Comparison of ENCODE assay signal across 9 cellular contexts in the genomic region with DNA sequence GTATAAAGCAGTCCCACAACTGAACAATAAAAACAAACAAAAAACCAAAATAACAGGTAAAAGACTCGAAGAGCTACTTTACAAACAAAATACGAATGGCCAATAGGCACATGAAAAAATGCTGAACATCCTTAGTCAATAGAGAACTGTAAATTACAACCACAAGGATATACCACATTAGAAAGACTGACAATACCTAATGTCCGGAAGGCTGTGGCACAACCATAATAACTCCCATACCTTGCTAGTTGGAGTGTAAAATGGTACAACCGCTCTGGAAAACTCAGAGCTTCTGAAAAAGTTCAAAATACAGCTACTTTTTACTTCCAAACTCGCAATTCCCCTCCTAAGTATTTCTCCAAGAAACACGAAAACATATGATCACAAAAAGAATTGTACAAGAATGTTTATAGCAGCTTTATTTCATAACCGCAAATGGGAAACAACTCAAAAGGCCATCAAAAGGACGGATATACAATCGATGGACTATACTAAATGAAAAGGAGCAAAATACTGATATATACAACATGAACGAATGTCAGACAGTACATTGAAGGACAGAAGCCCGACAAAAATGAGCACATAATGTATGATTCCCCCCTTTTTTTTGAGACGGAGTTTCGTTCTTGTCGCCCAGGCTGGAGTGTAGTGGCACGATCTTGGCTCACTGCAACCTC. TPM values are rescaled to one million over a fixed set of nuclear protein-coding genes. Genes with fewer than 3 reads are reported as not detected.
DNase-seq lines count a peak whose midpoint lies in the region; ATAC-seq and TF ChIP-seq lines count a peak whose summit lies in the region.
"Had no signal": no experiment of that assay in that cellular context is flagged by ENCODE, and none has a peak within 500 bp of the region (broad histone marks: within the 10 kb centered on the region; RNA-seq: fewer than 3 reads in every experiment).

No MANE protein-coding gene starts in this region.

- H3K36me3 ChIP-seq in ES-I3 (ENCODE audit: insufficient read depth, low read length) (no peaks in the 10 kb centered on the region), SJCRH30 (peaks cover 5% of the 10 kb centered on the region), esophagus muscularis mucosa (no peaks in the 10 kb centered on the region), prostate gland (no peaks in the 10 kb centered on the region)

- no peak for TF ChIP-seq EP300 in esophagus muscularis mucosa (IDR thresholded peaks at IDR 0.05)

- DNase-seq in SJCRH30 (no peak), esophagus muscularis mucosa (ENCODE audit: extremely low spot score) (no peak), prostate gland (ENCODE audit: low spot score) (no peak), NCI-H146 treated with DMSO at 0.1 percent for 48 hours (lab: John Stamatoyannopoulos, UW; ENCODE audit: unreplicated experiment) (no peak), CD1c-positive myeloid dendritic cell (ENCODE audit: extremely low spot score) (no peak)

- H3K4me3 ChIP-seq in SJCRH30 (peak overlapping the region; percentile 94), esophagus muscularis mucosa (peak overlapping the region; percentile 68 to 87 (median 81)), prostate gland (peak overlapping the region; percentile 66 to 77)

- H3K9ac ChIP-seq in ES-I3 (ENCODE audit: low read depth, low read length) = peak overlapping the region; percentile 93

- ATAC-seq in GM18517 (IDR thresholded peaks at IDR 0.05; ENCODE audit: unreplicated experiment) (no peak), HG03457 (IDR thresholded peaks at IDR 0.05; ENCODE audit: unreplicated experiment) (no peak)

- no peak for TF ChIP-seq POLR2A in esophagus muscularis mucosa (IDR thresholded peaks at IDR 0.05; ENCODE audit: low read depth)
- TF ChIP-seq POLR2A in prostate gland (IDR thresholded peaks at IDR 0.05) = no peak

- peaks cover 6% of the 10 kb centered on the region; the same call in 1 of the 2 replicates for H3K4me1 ChIP-seq in ES-I3 (ENCODE audit: insufficient read depth, low read length)
- peaks cover 8% of the 10 kb centered on the region; the same call in 1 of the 2 replicates for H3K4me1 ChIP-seq in SJCRH30
- H3K4me1 ChIP-seq in esophagus muscularis mucosa = peaks cover 22 to 40% (median 37%) of the 10 kb centered on the region in 4 donors
- H3K4me1 ChIP-seq in prostate gland (replicated peaks) = peaks cover 9% of the 10 kb centered on the region

- H3K27me3 ChIP-seq in SJCRH30 (no peaks in the 10 kb centered on the region), esophagus muscularis mucosa (no peaks in the 10 kb centered on the region), prostate gland (replicated peaks; ENCODE audit: insufficient read depth) (no peaks in the 10 kb centered on the region)

- TF ChIP-seq CTCF in esophagus muscularis mucosa (IDR thresholded peaks at IDR 0.05) (no peak), prostate gland (IDR thresholded peaks at IDR 0.05) (no peak)

- 66% methylated on average over 15 of the region's 15 CpGs for WGBS in esophagus muscularis mucosa
- WGBS in prostate gland = 43% methylated on average over 15 of the region's 15 CpGs

- peak overlapping the region; percentile 100; the same call in 1 of the 2 replicates for H3K27ac ChIP-seq in SJCRH30
- peak overlapping the region; percentile 90 to 96 (median 92) for H3K27ac ChIP-seq in esophagus muscularis mucosa (replicated peaks in 1 of 4)
- H3K27ac ChIP-seq in prostate gland = peak overlapping the region; percentile 90 to 93

- intact Hi-C loops in esophagus muscularis mucosa (cut with DNase I) (no loop called here), prostate gland (cut with DNase I) (loop anchor here (5.0 to 10.0 kb wide), 4 partner anchors 58 to 333 kb away; partner anchors contain the start of genes KCTD11, POLR2A, SAT2 and SLC35G6)

- no peaks in the 10 kb centered on the region for H3K9me3 ChIP-seq in ES-I3 (ENCODE audit: control insufficient read depth, insufficient read depth, low read length)
- no peaks in the 10 kb centered on the region for H3K9me3 ChIP-seq in SJCRH30 (replicated peaks)
- no peaks in the 10 kb centered on the region for H3K9me3 ChIP-seq in esophagus muscularis mucosa
- H3K9me3 ChIP-seq in prostate gland = no peaks in the 10 kb centered on the region

RNA-seq across cellular contexts. Expression of gene TP53, which starts 2.3 kb away (rescaled TPM):
- 37.8 and 39.5 TPM in 2 replicates for total RNA-seq in SJCRH30 (2014; rRNA removed; shearing (Covaris generic))
- total RNA-seq in esophagus muscularis mucosa (10 to 100 TPM; 14.9 to 18.3 (median 16.1) TPM), prostate gland (10 to 100 TPM; 52.3 to 65.0 TPM)

RNA-seq across cellular contexts. Expression of gene WRAP53, which starts 3.3 kb away (rescaled TPM):
- 14.9 and 15.6 TPM in 2 replicates for total RNA-seq in SJCRH30 (2014; rRNA removed; shearing (Covaris generic))
- total RNA-seq in esophagus muscularis mucosa (1 to 10 TPM; 3.3 to 6.4 (median 3.8) TPM), prostate gland (1 to 10 TPM; 8.6 to 9.4 TPM)

RNA-seq across cellular contexts. Expression of gene EFNB3, which starts 20.0 kb away (rescaled TPM):
- total RNA-seq in SJCRH30 (2014; rRNA removed; shearing (Covaris generic)) = 3.5 and 4.1 TPM in 2 replicates
- total RNA-seq in esophagus muscularis mucosa = under 1 TPM; 0.17 to 0.42 (median 0.33) TPM
- total RNA-seq in prostate gland = 1 to 10 TPM; 3.0 to 5.5 TPM

RNA-seq across cellular contexts. Expression of gene DNAH2, which starts 32.5 kb away (rescaled TPM):
- total RNA-seq in SJCRH30 (2014; rRNA removed; shearing (Covaris generic)) = not detected in 2 replicates
- total RNA-seq in esophagus muscularis mucosa = under 1 TPM; under 0.01 to 0.17 (median 0.06) TPM
- total RNA-seq in prostate gland = 1 to 10 TPM in 1 of 2 donors, under 1 TPM in 1; 0.09 to 4.9 TPM

RNA-seq across cellular contexts. Expression of gene ATP1B2, which starts 34.3 kb away (rescaled TPM):
- 0.04 and 0.10 TPM in 2 replicates for total RNA-seq in SJCRH30 (2014; rRNA removed; shearing (Covaris generic))
- total RNA-seq in esophagus muscularis mucosa (1 to 10 TPM; 1.6 to 2.9 (median 2.2) TPM), prostate gland (10 to 100 TPM in 1 of 2 donors, under 1 TPM in 1; 0.82 to 11.7 TPM)
- total RNA-seq: dermis microvascular lymphatic vessel endothelial cell had no signal
